ENCODE assay signal across 9 cellular contexts in the genomic region with DNA sequence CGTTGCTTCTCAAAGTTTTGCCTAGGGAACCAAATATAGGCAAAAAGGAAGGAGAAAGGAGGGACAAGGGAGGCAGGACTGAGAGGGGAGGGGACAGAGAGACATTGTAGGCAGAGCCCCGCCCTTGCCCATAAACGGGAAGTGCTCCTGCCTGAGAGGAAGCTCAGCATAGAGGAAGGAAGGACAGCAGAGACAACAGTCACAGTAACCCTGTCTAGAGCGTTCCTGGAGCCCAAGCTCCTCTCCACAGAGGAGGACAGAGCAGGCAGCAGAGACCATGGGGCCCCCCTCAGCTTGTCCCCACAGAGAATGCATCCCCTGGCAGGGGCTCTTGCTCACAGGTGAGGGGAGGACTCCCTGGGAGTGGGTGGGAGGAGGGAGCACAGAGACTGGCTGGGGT. TPM values are rescaled to one million over a fixed set of nuclear protein-coding genes. Genes with fewer than 3 reads are reported as not detected.
DNase-seq lines count a peak whose midpoint lies in the region; ATAC-seq, FAIRE-seq and TF ChIP-seq lines count a peak whose summit lies in the region.
"Had no signal": no experiment of that assay in that cellular context is flagged by ENCODE, and none has a peak within 500 bp of the region (broad histone marks: within the 10 kb centered on the region; RNA-seq: fewer than 3 reads in every experiment).

A gene (plus strand): TSS at position 169 of the 400 bp plus-strand sequence. CDS start 109 bp downstream, at position 278.

- peak; percentile 70 for ATAC-seq in GM21381 (IDR thresholded peaks at IDR 0.05; ENCODE audit: unreplicated experiment)
- peak; percentile 70 for ATAC-seq in central memory CD8-positive, alpha-beta T cell (replicated peaks; ENCODE audit: extremely low read depth, poor library complexity, severe bottlenecking)
- no peak for ATAC-seq in HG03469 (IDR thresholded peaks at IDR 0.05; ENCODE audit: unreplicated experiment)

- CTCF ChIA-PET in A673 (lab: Charles Lee): interaction anchor here (0.5 kb wide), 1 partner anchor 177 kb away, joined by 5 read pairs; no protein-coding TSS in a partner anchor

- POLR2A ChIA-PET in A673 (lab: Charles Lee; ENCODE audit: low non-redundant PET): interaction anchor here (0.6 kb wide), 1 partner anchor 191 kb away, joined by 3 read pairs; no protein-coding TSS in a partner anchor

- H3K4me1 ChIP-seq in A673 (ENCODE audit: insufficient read depth, low read length, poor library complexity, severe bottlenecking) (no peaks in the 10 kb centered on the region), small intestine (ENCODE audit: control insufficient read depth in 2 of 2, insufficient read depth in 1 of 2, low read depth in 1 of 2, low read length in 1 of 2) (no peaks in the 10 kb centered on the region)

- peaks cover 22% of the 10 kb centered on the region for H3K4me1 Mint-ChIP-seq in central memory CD8-positive, alpha-beta T cell
- H3K4me1 Mint-ChIP-seq in HFFc6 (ENCODE audit: low read depth): no peaks in the 10 kb centered on the region

- DNase-seq in A673 (ENCODE audit: low spot score): peak; percentile 65
- DNase-seq in SKM-1 (lab: John Stamatoyannopoulos, UW; ENCODE audit: unreplicated experiment): peak; percentile 36
- DNase-seq in central memory CD8-positive, alpha-beta T cell (ENCODE audit: low spot score in 2 of 2): no peak
- peak; percentile 35 for DNase-seq in small intestine
- no peak for DNase-seq in frontal cortex (ENCODE audit: low spot score in 2 of 2)
- no peak for DNase-seq in HFFc6

- no TSS peak for BruUV-seq in A673 (replicated peaks; lab: Mats Ljungman, UMichigan)

- peak within 1 kb of the TSS; percentile 36 for H3K4me3 Mint-ChIP-seq in central memory CD8-positive, alpha-beta T cell
- no peak within 1 kb of the TSS for H3K4me3 Mint-ChIP-seq in HFFc6

- H3K4me3 ChIP-seq in A673 (ENCODE audit: low read depth, low read length, poor library complexity, severe bottlenecking) (no peak within 1 kb of the TSS), small intestine (ENCODE audit: low read depth in 1 of 2, low read length in 2 of 2) (no peak within 1 kb of the TSS)

- 17 to 20% (median 19%) methylated on average over 4 of the region's 4 CpGs for WGBS in small intestine, 3 donors

- H3K9me3 ChIP-seq in A673 (ENCODE audit: low read depth, low read length, poor library complexity, severe bottlenecking) (no peaks in the 10 kb centered on the region), small intestine (ENCODE audit: control insufficient read depth, low read depth) (no peaks in the 10 kb centered on the region)

- no peak for TF ChIP-seq CTCF in A673 (conservative IDR thresholded peaks at IDR 0.05; ENCODE audit: low read depth, low read length)
- no peak for TF ChIP-seq CTCF in HFFc6 (IDR thresholded peaks at IDR 0.05)

- no peaks in the 10 kb centered on the region for H3K9me3 Mint-ChIP-seq in central memory CD8-positive, alpha-beta T cell
- H3K9me3 Mint-ChIP-seq in HFFc6: peaks cover 5% of the 10 kb centered on the region; the same call in 1 of the 2 replicates

- H3K27me3 ChIP-seq in A673 (replicated peaks; ENCODE audit: insufficient read depth, low read depth, low read length, poor library complexity) (no peaks in the 10 kb centered on the region), small intestine (ENCODE audit: control insufficient read depth in 2 of 2, insufficient read depth in 2 of 2, low read length in 2 of 2) (no peaks in the 10 kb centered on the region)

- no peaks in the 10 kb centered on the region for H3K36me3 ChIP-seq in A673 (ENCODE audit: insufficient read depth, low read length, poor library complexity, severe bottlenecking)
- H3K36me3 ChIP-seq in small intestine (ENCODE audit: control insufficient read depth in 2 of 2, insufficient read depth in 2 of 2, low read length in 2 of 2): no peaks in the 10 kb centered on the region

- H3K27ac ChIP-seq in A673 (ENCODE audit: low read depth, low read length, poor library complexity, severe bottlenecking): no peak within 1 kb of the TSS
- peak within 1 kb of the TSS in 1 of 2 donors; percentile 52 for H3K27ac ChIP-seq in small intestine (ENCODE audit: low read depth in 1 of 2, low read length in 1 of 2)

- peaks cover 8% of the 10 kb centered on the region for H3K36me3 Mint-ChIP-seq in central memory CD8-positive, alpha-beta T cell (ENCODE audit: insufficient read depth)
- no peaks in the 10 kb centered on the region for H3K36me3 Mint-ChIP-seq in HFFc6 (ENCODE audit: low read depth)

- H3K27ac Mint-ChIP-seq in central memory CD8-positive, alpha-beta T cell (ENCODE audit: low read depth): no peak within 1 kb of the TSS
- no peak within 1 kb of the TSS for H3K27ac Mint-ChIP-seq in HFFc6

- intact Hi-C loops in A673 (cut with micrococcal nuclease; ENCODE audit: unreplicated experiment): no loop called here

- FAIRE-seq in small intestine (lab: Jason Lieb, UNC) (no peak), frontal cortex (lab: Jason Lieb, UNC) (no peak)

- no peaks in the 10 kb centered on the region for H3K27me3 Mint-ChIP-seq in central memory CD8-positive, alpha-beta T cell
- H3K27me3 Mint-ChIP-seq in HFFc6 (ENCODE audit: insufficient read depth): peaks cover 22% of the 10 kb centered on the region

RNA-seq across cellular contexts. Expression of the gene that starts here (rescaled TPM):
- total RNA-seq in A673 (2021) (4.3 and 6.1 TPM in 2 replicates), frontal cortex (1.2 TPM)
- 1 to 10 TPM in 2 of 3 donors, not detected in 1; 1.9 to 4.6 TPM for polyA plus RNA-seq in small intestine
- total RNA-seq in HFFc6 (2021; fragmentation: NEBNext Ultra II Directional; extraction: Animal tissue kit (Norgen Biotek cat#: 25700)): not detected
- polyA plus RNA-seq: BJ had no signal

Comparison
In these comparisons a context has a peak if more than half of its experiments do, and no peak if none do; other contexts are left out.
1. DNase-seq: peak in A673 (single experiment), SKM-1 (single experiment) and small intestine (single experiment); none in central memory CD8-positive, alpha-beta T cell (0 of 2), frontal cortex (0 of 2) and HFFc6 (single experiment).